23 cellular contexts compared by ENCODE assay signal in the genomic region with DNA sequence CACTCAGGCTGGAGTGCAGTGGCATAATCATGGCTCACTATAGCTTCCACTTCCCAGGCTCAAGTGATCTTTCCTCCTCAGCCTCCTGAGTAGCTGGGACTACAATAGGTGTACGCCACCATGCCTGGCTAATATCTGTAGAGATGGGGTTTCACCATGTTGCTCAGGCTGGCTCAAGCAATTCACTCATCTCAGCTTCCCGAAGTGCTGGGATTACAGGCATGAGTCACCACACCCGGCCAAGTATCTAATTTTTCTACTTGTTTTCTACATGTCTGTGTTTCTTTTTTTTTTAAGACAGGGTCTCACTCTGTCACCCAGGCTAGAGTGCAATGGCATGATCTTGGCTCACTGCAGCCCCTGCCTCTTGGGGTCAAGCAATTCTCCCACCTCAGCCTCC.
DNase-seq lines count a peak whose midpoint lies in the region; ATAC-seq, FAIRE-seq and TF ChIP-seq lines count a peak whose summit lies in the region.
"Had no signal": no experiment of that assay in that cellular context is flagged by ENCODE, and none has a peak within 500 bp of the region (broad histone marks: within the 10 kb centered on the region; RNA-seq: fewer than 3 reads in every experiment).

No MANE protein-coding gene starts in this region.

- no peak overlapping the region for H3K27ac Mint-ChIP-seq in activated T-helper 1 cell treated with anti-CD3 and anti-CD28 coated beads, Interleukin-12 subunit alpha, Interleukin-12 subunit beta, Interleukin-2, Interleukin-4 antibody, amounts not matched to agents 30 ng/mL and 10 ng/mL and 1 ng/mL, durations not matched to agents 14 hours and 24 hours and 36 hours
- H3K27ac Mint-ChIP-seq: activated naive CD8-positive, alpha-beta T cell; CD4-positive, alpha-beta T cell; memory B cell had no signal

- peaks cover 13% of the 10 kb centered on the region for H3K27me3 Mint-ChIP-seq in activated T-helper 1 cell treated with anti-CD3 and anti-CD28 coated beads, Interleukin-12 subunit alpha, Interleukin-12 subunit beta, Interleukin-2, Interleukin-4 antibody, amounts not matched to agents 30 ng/mL and 10 ng/mL and 1 ng/mL, durations not matched to agents 14 hours and 24 hours and 36 hours (ENCODE audit: insufficient read depth)
- H3K27me3 Mint-ChIP-seq: activated naive CD8-positive, alpha-beta T cell; CD4-positive, alpha-beta T cell; memory B cell had no signal

- CTCF ChIA-PET in A549 (lab: Yijun Ruan, JAX) = interaction anchor here (0.6 to 0.8 kb wide), 4 partner anchors 28 to 392 kb away, joined by 3 to 6 read pairs (median 4); no protein-coding TSS in a partner anchor

- H3K36me3 ChIP-seq in body of pancreas (replicated peaks in 1 of 2; ENCODE audit: insufficient read depth in 1 of 2, low read depth in 2 of 2) = no peaks in the 10 kb centered on the region
- H3K36me3 ChIP-seq: heart right ventricle, stomach had no signal

- TF ChIP-seq CTCF in A549 (IDR thresholded peaks at IDR 0.05) = no peak
- no peak for TF ChIP-seq CTCF in body of pancreas (IDR thresholded peaks at IDR 0.05)

- H3K36me3 Mint-ChIP-seq in activated T-helper 1 cell treated with anti-CD3 and anti-CD28 coated beads, Interleukin-12 subunit alpha, Interleukin-12 subunit beta, Interleukin-2, Interleukin-4 antibody, amounts not matched to agents 30 ng/mL and 10 ng/mL and 1 ng/mL, durations not matched to agents 14 hours and 24 hours and 36 hours (ENCODE audit: low read depth) = no peaks in the 10 kb centered on the region

- ATAC-seq in A549 = 0 out of 6 replicates have a peak, but pooled peaks of 1 of the 2 experiments have one; percentile 30
- ATAC-seq in body of pancreas = no peak
- no peak for ATAC-seq in HG02852 (IDR thresholded peaks at IDR 0.05; ENCODE audit: unreplicated experiment)
- ATAC-seq: heart right ventricle had no signal

- POLR2A ChIA-PET in A549 (lab: Yijun Ruan, JAX) = interaction anchor here (0.9 kb wide), 1 partner anchor 19 kb away, joined by 3 read pairs; no protein-coding TSS in a partner anchor

- FAIRE-seq in A549 (lab: Jason Lieb, UNC) = no peak
- FAIRE-seq: kidney, TTC549 had no signal

- 50% methylated on average over 3 of the region's 3 CpGs for WGBS in A549 (ENCODE audit: missing lambda C conversion rate)
- 84 to 93% methylated on average over 3 of the region's 3 CpGs for WGBS in body of pancreas, 2 donors

- TF ChIP-seq POLR2A in A549 (IDR thresholded peaks at IDR 0.05; ENCODE audit: low read length) = no peak
- TF ChIP-seq POLR2A in body of pancreas (IDR thresholded peaks at IDR 0.05) = no peak

- no peak for DNase-seq in A549 (ENCODE audit: low read depth in 1 of 2, low spot score in 1 of 2)
- peak; percentile 79 for DNase-seq in HT1080 (ENCODE audit: low read depth)
- peak; percentile 85 for DNase-seq in amniotic epithelial cell (ENCODE audit: low read depth)
- DNase-seq in fibroblast of peridontal ligament (ENCODE audit: extremely low read depth) = peak; percentile 67
- no peak for DNase-seq in substantia nigra (lab: John Stamatoyannopoulos, UW)
- DNase-seq in activated T-helper 1 cell treated with anti-CD3 and anti-CD28 coated beads, Interleukin-12 subunit alpha, Interleukin-12 subunit beta, Interleukin-2, Interleukin-4 antibody, amounts not matched to agents 30 ng/mL and 10 ng/mL and 1 ng/mL, durations not matched to agents 14 hours and 24 hours and 36 hours (ENCODE audit: low spot score) = no peak
- no peak for DNase-seq in body of pancreas
- DNase-seq: activated CD4-positive, alpha-beta T cell treated with anti-CD3 and anti-CD28 coated beads, Interleukin-2, amount 50 U/mL, for 1 hour; activated T-cell treated with anti-CD3 and anti-CD28 coated beads for 4 hours; CD4-positive, alpha-beta T cell; central memory CD4-positive, alpha-beta T cell; DND-41; heart right ventricle; kidney; NCI-H2029; NCI-H510A treated with DMSO at 0.1 percent for 48 hours; retina; stomach had no signal

- H3K9me3 Mint-ChIP-seq in activated T-helper 1 cell treated with anti-CD3 and anti-CD28 coated beads, Interleukin-12 subunit alpha, Interleukin-12 subunit beta, Interleukin-2, Interleukin-4 antibody, amounts not matched to agents 30 ng/mL and 10 ng/mL and 1 ng/mL, durations not matched to agents 14 hours and 24 hours and 36 hours = peaks cover 29% of the 10 kb centered on the region

- H3K4me3 Mint-ChIP-seq in activated T-helper 1 cell treated with anti-CD3 and anti-CD28 coated beads, Interleukin-12 subunit alpha, Interleukin-12 subunit beta, Interleukin-2, Interleukin-4 antibody, amounts not matched to agents 30 ng/mL and 10 ng/mL and 1 ng/mL, durations not matched to agents 14 hours and 24 hours and 36 hours = no peak overlapping the region
- H3K4me3 Mint-ChIP-seq: activated naive CD8-positive, alpha-beta T cell; CD4-positive, alpha-beta T cell; memory B cell had no signal

- H3K4me1 ChIP-seq in A549 (no peaks in the 10 kb centered on the region), body of pancreas (no peaks in the 10 kb centered on the region)

- intact Hi-C loops in activated T-helper 1 cell treated with anti-CD3 and anti-CD28 coated beads, Interleukin-12 subunit alpha, Interleukin-12 subunit beta, Interleukin-2, Interleukin-4 antibody, amounts not matched to agents 30 ng/mL and 10 ng/mL and 1 ng/mL, durations not matched to agents 14 hours and 24 hours and 36 hours (cut with micrococcal nuclease) = no loop called here
- intact Hi-C loops in body of pancreas (cut with DNase I) = no loop called here

- no peaks in the 10 kb centered on the region for H3K4me1 Mint-ChIP-seq in activated T-helper 1 cell treated with anti-CD3 and anti-CD28 coated beads, Interleukin-12 subunit alpha, Interleukin-12 subunit beta, Interleukin-2, Interleukin-4 antibody, amounts not matched to agents 30 ng/mL and 10 ng/mL and 1 ng/mL, durations not matched to agents 14 hours and 24 hours and 36 hours (ENCODE audit: low read depth)

- no peak overlapping the region for H3K4me2 ChIP-seq in A549

- no peaks in the 10 kb centered on the region for H3K27me3 ChIP-seq in body of pancreas
- H3K27me3 ChIP-seq: heart right ventricle, stomach had no signal

- no peak overlapping the region for H3K4me3 ChIP-seq in A549
- H3K4me3 ChIP-seq in body of pancreas = no peak overlapping the region
- H3K4me3 ChIP-seq: heart right ventricle, SK-N-MC, stomach had no signal

- no peak for TF ChIP-seq RAD21 in A549 (conservative IDR thresholded peaks at IDR 0.05 in 1 of 2, IDR thresholded peaks at IDR 0.05 in 1 of 2)

- no peak for TF ChIP-seq EP300 in A549 (IDR thresholded peaks at IDR 0.05)

- H3K27ac ChIP-seq in A549 (peak overlapping the region in 1 of 2 experiments; percentile 46; a peak in 2 of 6 replicates), substantia nigra (ENCODE audit: low read depth, low read length, poor library complexity, severe bottlenecking) (no peak overlapping the region), body of pancreas (no peak overlapping the region)
- H3K27ac ChIP-seq: heart right ventricle, SK-N-MC, stomach had no signal

- H3K9me3 ChIP-seq in A549 (peaks cover 26% of the 10 kb centered on the region; the same call in 2 of the 3 replicates), body of pancreas (no peaks in the 10 kb centered on the region)

TF ChIP-seq in A549, 52 proteins besides CTCF, POLR2A, EP300 and RAD21:
- TF ChIP-seq EHF (CRISPR knock-in tag; IDR thresholded peaks at IDR 0.05) (no peak), FOSL2 (IDR thresholded peaks at IDR 0.05) (no peak), FOSL2 (CRISPR knock-in tag; IDR thresholded peaks at IDR 0.05) (peak; percentile 56; the same call in 1 of the 2 replicates)

Comparison
In these comparisons a context has a peak if more than half of its experiments do, and no peak if none do; other contexts are left out.
1. DNase-seq: peak in HT1080 (single experiment), amniotic epithelial cell (single experiment) and fibroblast of peridontal ligament (single experiment); none in A549 (0 of 2), substantia nigra (0 of 49), activated T-helper 1 cell treated with anti-CD3 and anti-CD28 coated beads, Interleukin-12 subunit alpha, Interleukin-12 subunit beta, Interleukin-2, Interleukin-4 antibody, amounts not matched to agents 30 ng/mL and 10 ng/mL and 1 ng/mL, durations not matched to agents 14 hours and 24 hours and 36 hours (single experiment) and body of pancreas (0 of 4).